In genomic region chr4:5364406-5364805, GRCh38 we compare ENCODE assay signal across 2 cellular contexts.
TF ChIP-seq lines count a peak whose summit lies in the region.

No MANE protein-coding gene starts in this region.

TF ChIP-seq in HepG2, 621 proteins besides CTCF, POLR2A, EP300 and RAD21:
- TF ChIP-seq, protein P1, sequence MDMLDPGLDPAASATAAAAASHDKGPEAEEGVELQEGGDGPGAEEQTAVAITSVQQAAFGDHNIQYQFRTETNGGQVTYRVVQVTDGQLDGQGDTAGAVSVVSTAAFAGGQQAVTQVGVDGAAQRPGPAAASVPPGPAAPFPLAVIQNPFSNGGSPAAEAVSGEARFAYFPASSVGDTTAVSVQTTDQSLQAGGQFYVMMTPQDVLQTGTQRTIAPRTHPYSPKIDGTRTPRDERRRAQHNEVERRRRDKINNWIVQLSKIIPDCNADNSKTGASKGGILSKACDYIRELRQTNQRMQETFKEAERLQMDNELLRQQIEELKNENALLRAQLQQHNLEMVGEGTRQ (IDR thresholded peaks at IDR 0.05; ENCODE audit: low read depth, low read length) = peak; percentile 49; the same call in 1 of the 2 replicates
- TF ChIP-seq, protein P1 (CRISPR knock-in tag; IDR thresholded peaks at IDR 0.05; ENCODE audit: borderline replicate concordance) = no peak
- TF ChIP-seq ZFP90 (CRISPR knock-in tag; IDR thresholded peaks at IDR 0.05; ENCODE audit: borderline replicate concordance) = no peak
- TF ChIP-seq ELF1 (CRISPR knock-in tag; IDR thresholded peaks at IDR 0.05) = no peak
- TF ChIP-seq RAD51 (IDR thresholded peaks at IDR 0.05; ENCODE audit: borderline replicate concordance) = peak; percentile 74; the same call in 1 of the 2 replicates
TF ChIP-seq in HepG2: peak in this region for 2.

TF ChIP-seq in K562, 482 proteins besides CTCF, POLR2A, EP300 and RAD21:
- TF ChIP-seq, protein P2, sequence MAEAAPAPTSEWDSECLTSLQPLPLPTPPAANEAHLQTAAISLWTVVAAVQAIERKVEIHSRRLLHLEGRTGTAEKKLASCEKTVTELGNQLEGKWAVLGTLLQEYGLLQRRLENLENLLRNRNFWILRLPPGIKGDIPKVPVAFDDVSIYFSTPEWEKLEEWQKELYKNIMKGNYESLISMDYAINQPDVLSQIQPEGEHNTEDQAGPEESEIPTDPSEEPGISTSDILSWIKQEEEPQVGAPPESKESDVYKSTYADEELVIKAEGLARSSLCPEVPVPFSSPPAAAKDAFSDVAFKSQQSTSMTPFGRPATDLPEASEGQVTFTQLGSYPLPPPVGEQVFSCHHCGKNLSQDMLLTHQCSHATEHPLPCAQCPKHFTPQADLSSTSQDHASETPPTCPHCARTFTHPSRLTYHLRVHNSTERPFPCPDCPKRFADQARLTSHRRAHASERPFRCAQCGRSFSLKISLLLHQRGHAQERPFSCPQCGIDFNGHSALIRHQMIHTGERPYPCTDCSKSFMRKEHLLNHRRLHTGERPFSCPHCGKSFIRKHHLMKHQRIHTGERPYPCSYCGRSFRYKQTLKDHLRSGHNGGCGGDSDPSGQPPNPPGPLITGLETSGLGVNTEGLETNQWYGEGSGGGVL (CRISPR knock-in tag; IDR thresholded peaks at IDR 0.05) = no peak
- TF ChIP-seq, protein P1 (CRISPR knock-in tag; IDR thresholded peaks at IDR 0.05) = peak; percentile 19; the same call in 1 of the 2 replicates
- TF ChIP-seq SAP30 (IDR thresholded peaks at IDR 0.05; ENCODE audit: borderline replicate concordance, insufficient read depth, low read depth, low read length, poor library complexity, severe bottlenecking) (no peak), ZNF408 (CRISPR knock-in tag; IDR thresholded peaks at IDR 0.05; ENCODE audit: low read depth) (no peak), RAD51 (IDR thresholded peaks at IDR 0.05; ENCODE audit: borderline replicate concordance, low read depth) (peak; percentile 69; the same call in 1 of the 2 replicates), AFF1 (IDR thresholded peaks at IDR 0.05; ENCODE audit: low read depth in 1 of 2, partially characterized antibody in 2 of 2) (no peak), ZNF644 (tag; IDR thresholded peaks at IDR 0.05; ENCODE audit: low read depth) (no peak), TFE3 (CRISPR knock-in tag; IDR thresholded peaks at IDR 0.05) (peak; percentile 88)
TF ChIP-seq in K562: peak in this region for 3.
